Comparison of ENCODE assay signal across 24 cellular contexts in genomic region chr10:71807557-71808510, GRCh38.
"Had no signal": no experiment of that assay in that cellular context is flagged by ENCODE, and none has a peak within 500 bp of the region (broad histone marks: within the 10 kb centered on the region; RNA-seq: fewer than 3 reads in every experiment).

No MANE protein-coding gene starts in this region.

- ATAC-seq: esophagus mucosa; gastrocnemius medialis; left ventricle myocardium superior; lower lobe of right lung; naive thymus-derived CD8-positive, alpha-beta T cell; pancreas; right lobe of liver; stimulated activated effector memory CD8-positive, alpha-beta T cell treated with anti-CD3 and anti-CD28 coated beads, Interleukin-12 subunit alpha, Interleukin-12 subunit beta, amount 100 ng/mL, for 72 hours had no signal

- H3K9me3 ChIP-seq: gastrocnemius medialis, lower lobe of right lung, pancreas, right lobe of liver, stomach, thyroid gland had no signal

- H3K4me3 ChIP-seq: coronary artery, dorsolateral prefrontal cortex, gastrocnemius medialis, lower lobe of right lung, pancreas, right lobe of liver, stomach, thyroid gland had no signal

- DNase-seq: effector CD4-positive, alpha-beta T cell; endodermal cell; gastrocnemius medialis; head of caudate nucleus; left ventricle myocardium superior; lower lobe of right lung; naive thymus-derived CD8-positive, alpha-beta T cell; nephron progenitor cell; occipital lobe; pancreas; right lobe of liver; small intestine; stimulated activated CD4-positive, alpha-beta T cell treated with anti-CD3 and anti-CD28 coated beads, Interleukin-12 subunit alpha, Interleukin-12 subunit beta, amount 100 ng/mL, for 4 hours; stimulated activated CD4-positive, alpha-beta T cell treated with anti-CD3 and anti-CD28 coated beads, Interleukin-1b, Interleukin-23, amount 100 ng/mL, for 48 hours; stimulated activated CD4-positive, alpha-beta T cell treated with anti-CD3 and anti-CD28 coated beads, Interleukin-4, amount 100 ng/mL, for 24 hours; stimulated activated naive CD4-positive, alpha-beta T cell treated with Interleukin-2 at 50 U/mL for 16 hours; stomach; thyroid gland; trophoblast cell had no signal

- H3K4me1 ChIP-seq: gastrocnemius medialis, right lobe of liver had no signal

- H3K27ac ChIP-seq: coronary artery, dorsolateral prefrontal cortex, epithelial cell of prostate, gastrocnemius medialis, lower lobe of right lung, pancreas, right lobe of liver, stomach, thyroid gland had no signal

- H3K36me3 ChIP-seq: gastrocnemius medialis, lower lobe of right lung, pancreas, right lobe of liver, stomach, thyroid gland had no signal

- H3K27me3 ChIP-seq: dorsolateral prefrontal cortex, gastrocnemius medialis, pancreas, right lobe of liver, thyroid gland had no signal
